21 cellular contexts compared by ENCODE assay signal in genomic region chr6:87026961-87027360, GRCh38.
DNase-seq lines count a peak whose midpoint lies in the region; ATAC-seq, FAIRE-seq and TF ChIP-seq lines count a peak whose summit lies in the region.
"Had no signal": no experiment of that assay in that cellular context is flagged by ENCODE, and none has a peak within 500 bp of the region (broad histone marks: within the 10 kb centered on the region; RNA-seq: fewer than 3 reads in every experiment).

No MANE protein-coding gene starts in this region.

- H2AFZ ChIP-seq in GM12878 (ENCODE audit: control insufficient read depth, low read depth, low read length): no peak overlapping the region

- no peaks in the 10 kb centered on the region for H3K79me2 ChIP-seq in GM12878 (ENCODE audit: control insufficient read depth, insufficient read depth, low read length)

- peaks cover 0 to 7% of the 10 kb centered on the region in 2 donors for H3K36me3 Mint-ChIP-seq in naive B cell
- H3K36me3 Mint-ChIP-seq: CD4-positive, alpha-beta memory T cell; IgD-negative memory B cell had no signal

- CTCF ChIA-PET in GM12878 (lab: Yijun Ruan, JAX): no interaction called here

- H3K4me3 ChIP-seq in GM12878: no peak overlapping the region
- no peak overlapping the region for H3K4me3 ChIP-seq in brain microvascular endothelial cell (ENCODE audit: low read depth, low read length)
- H3K4me3 ChIP-seq: A549 had no signal

- peaks cover 0 to 10% (median 0%) of the 10 kb centered on the region in 3 donors for H3K27me3 Mint-ChIP-seq in naive B cell

- H4K20me1 ChIP-seq in GM12878 (ENCODE audit: control insufficient read depth, insufficient read depth): no peaks in the 10 kb centered on the region

- peak; percentile 54 for ATAC-seq in GM18499 (IDR thresholded peaks at IDR 0.05; ENCODE audit: insufficient read depth, unreplicated experiment)
- ATAC-seq in GM18868 (IDR thresholded peaks at IDR 0.05; ENCODE audit: unreplicated experiment): peak; percentile 78
- ATAC-seq in GM12878: peak; percentile 67
- peak; percentile 18 to 35 for ATAC-seq in naive B cell (ENCODE audit: low read depth in 2 of 2)
- ATAC-seq: A549, HCT116, HepG2 had no signal

- in situ Hi-C loops in GM12878 (cut with MboI) (no loop called here), brain microvascular endothelial cell (cut with HindIII; ENCODE audit: low pct_ligation_motif_present, low sequenced_read_pairs) (no loop called here)

- intact Hi-C loops in GM12878 (cut with micrococcal nuclease; ENCODE audit: unreplicated experiment): no loop called here

- H3K36me3 ChIP-seq in GM12878 (ENCODE audit: control insufficient read depth in 2 of 2, insufficient read depth in 2 of 2, low read length in 1 of 2) (no peaks in the 10 kb centered on the region), brain microvascular endothelial cell (replicated peaks) (no peaks in the 10 kb centered on the region)

- WGBS in GM12878 (ENCODE audit: insufficient coverage, insufficient replicate concordance, low lambda C conversion rate, missing lambda C conversion rate): 3% methylated on average over 2 of the region's 2 CpGs

- TF ChIP-seq CTCF in GM12878 (IDR thresholded peaks at IDR 0.05 in 2 of 3, conservative IDR thresholded peaks at IDR 0.05 in 1 of 3; ENCODE audit: control insufficient read depth in 2 of 3, extremely low read depth in 1 of 3, insufficient read depth in 1 of 3, low read depth in 3 of 3, low read length in 3 of 3) (no peak), brain microvascular endothelial cell (IDR thresholded peaks at IDR 0.05; ENCODE audit: low read depth, low read length, missing control alignments) (no peak)

- H3K4me2 ChIP-seq in GM12878 (ENCODE audit: control insufficient read depth, insufficient read depth): no peak overlapping the region
- H3K4me2 ChIP-seq: A549 had no signal

- H3K9me3 Mint-ChIP-seq in naive B cell: peaks cover 0 to 3% (median 0%) of the 10 kb centered on the region in 7 donors
- H3K9me3 Mint-ChIP-seq: IgD-negative memory B cell had no signal

- H3K9ac ChIP-seq in GM12878 (ENCODE audit: control insufficient read depth, insufficient read depth, low read length): no peak overlapping the region

- no peak overlapping the region for H3K27ac Mint-ChIP-seq in naive B cell
- H3K27ac Mint-ChIP-seq: CD4-positive, alpha-beta memory T cell; IgD-negative memory B cell had no signal

- SMC1A ChIA-PET in GM12878 (lab: Charles Lee; ENCODE audit: uncharacterized antibody, unreplicated experiment): no interaction called here

- H3K27me3 ChIP-seq in GM12878 (replicated peaks in 1 of 2; ENCODE audit: control insufficient read depth in 2 of 2, insufficient read depth in 2 of 2, low read length in 1 of 2) (no peaks in the 10 kb centered on the region), brain microvascular endothelial cell (replicated peaks) (no peaks in the 10 kb centered on the region)

- H3K9me3 ChIP-seq in GM12878 (replicated peaks; ENCODE audit: control insufficient read depth, insufficient read depth, low read length): no peaks in the 10 kb centered on the region
- H3K9me3 ChIP-seq: A549 had no signal

- RAD21 ChIA-PET in GM12878 (lab: Charles Lee; ENCODE audit: unreplicated experiment): no interaction called here

- H3K4me1 ChIP-seq in GM12878 (ENCODE audit: control insufficient read depth, insufficient read depth, low read length): no peaks in the 10 kb centered on the region
- H3K4me1 ChIP-seq: A549 had no signal

- no peak for TF ChIP-seq EP300 in GM12878 (IDR thresholded peaks at IDR 0.05; ENCODE audit: borderline replicate concordance in 1 of 2, control insufficient read depth in 1 of 2, low read depth in 2 of 2, low read length in 2 of 2)

- no peak overlapping the region for H3K4me3 Mint-ChIP-seq in naive B cell
- H3K4me3 Mint-ChIP-seq: CD4-positive, alpha-beta memory T cell; IgD-negative memory B cell had no signal

- POLR2A ChIA-PET in GM12878 (lab: Charles Lee): no interaction called here

- TF ChIP-seq POLR2A in GM12878 (IDR thresholded peaks at IDR 0.05; ENCODE audit: low read depth, low read length): no peak

- H3K27ac ChIP-seq in GM12878 (ENCODE audit: control insufficient read depth, insufficient read depth) (no peak overlapping the region), brain microvascular endothelial cell (no peak overlapping the region)
- H3K27ac ChIP-seq: A549, C4-2B had no signal

- peaks cover 0 to 4% (median 0%) of the 10 kb centered on the region in 3 donors for H3K4me1 Mint-ChIP-seq in naive B cell
- H3K4me1 Mint-ChIP-seq: CD4-positive, alpha-beta memory T cell had no signal

- no peak for TF ChIP-seq RAD21 in GM12878 (IDR thresholded peaks at IDR 0.05; ENCODE audit: insufficient read depth, low read depth, low read length)

- DNase-seq in GM12878 (ENCODE audit: low read depth, low spot score) (no peak), naive B cell (no peak), HT-29 (ENCODE audit: low spot score) (no peak), GF-D8 (lab: John Stamatoyannopoulos, UW) (no peak), brain microvascular endothelial cell (no peak)
- DNase-seq in activated CD4-positive, alpha-beta T cell treated with anti-CD3 and anti-CD28 coated beads, Interleukin-2, amount 50 U/mL, for 4 hours: no peak
- DNase-seq: AML-193; CD4-positive, alpha-beta memory T cell; DMS79 treated with DMSO at 0.1 percent for 48 hours; GOT3; H7; Karpas-422; KBM-7 had no signal

- FAIRE-seq in GM12878 (lab: Jason Lieb, UNC): no peak
- FAIRE-seq: A549, GM12892, HepG2 had no signal

- BruUV-seq in GM12878 (replicated peaks; lab: Mats Ljungman, UMichigan): no TSS peak

TF ChIP-seq in GM12878, 131 proteins besides CTCF, POLR2A, EP300 and RAD21 (continues in another document):
- TF ChIP-seq GABPA (IDR thresholded peaks at IDR 0.05; ENCODE audit: low read depth) (no peak), PML (IDR thresholded peaks at IDR 0.05; ENCODE audit: low read length) (no peak), NR2C2 (IDR thresholded peaks at IDR 0.05; ENCODE audit: borderline replicate concordance, control insufficient read depth, insufficient read length, low read depth) (no peak), YBX1 (IDR thresholded peaks at IDR 0.05) (no peak), TARDBP (IDR thresholded peaks at IDR 0.05; ENCODE audit: borderline replicate concordance) (no peak), ZBTB33 (IDR thresholded peaks at IDR 0.05) (no peak), SP1 (IDR thresholded peaks at IDR 0.05; ENCODE audit: low read depth, low read length) (no peak), CHD2 (IDR thresholded peaks at IDR 0.05; ENCODE audit: borderline replicate concordance, low read depth, low read length) (no peak), MEF2A (IDR thresholded peaks at IDR 0.05; ENCODE audit: insufficient read depth, low read depth, low read length) (no peak), CBX3 (IDR thresholded peaks at IDR 0.05; ENCODE audit: borderline replicate concordance, low read depth) (no peak), BCL11A (IDR thresholded peaks at IDR 0.05; ENCODE audit: low read depth, low read length) (no peak), MTA2 (IDR thresholded peaks at IDR 0.05; ENCODE audit: low read depth) (no peak), BRCA1 (IDR thresholded peaks at IDR 0.05; ENCODE audit: low read depth, low read length) (no peak), NFIC (IDR thresholded peaks at IDR 0.05; ENCODE audit: low read depth, low read length) (no peak), MYC (IDR thresholded peaks at IDR 0.05; ENCODE audit: insufficient read depth, insufficient read length, insufficient replicate concordance, low read length, severe bottlenecking) (no peak), ZBTB40 (IDR thresholded peaks at IDR 0.05; ENCODE audit: borderline replicate concordance) (no peak), TCF12 (IDR thresholded peaks at IDR 0.05; ENCODE audit: low read depth, low read length) (no peak)

Comparison
In these comparisons a context has a peak if more than half of its experiments do, and no peak if none do; other contexts are left out.
1. ATAC-seq: peak in every context shown above with its lines; median percentile 78 in GM18868; 67 in GM12878; 54 in GM18499; 26 in naive B cell.